ENCODE assay signal across 2 cellular contexts in genomic region chr10:75401569-75402485, GRCh38.
TF ChIP-seq lines count a peak whose summit lies in the region.

ZNF503 (minus strand) TSS chr10:75401764; CDS start chr10:75401419, 345 bp downstream.

TF ChIP-seq in IMR-90, 13 proteins besides CTCF, POLR2A, EP300 and RAD21:
- TF ChIP-seq MXI1 (IDR thresholded peaks at IDR 0.05; ENCODE audit: borderline replicate concordance, low read depth, low read length): peak; percentile 75; the same call in 1 of the 2 replicates
- peak; percentile 43; the same call in 1 of the 2 replicates for TF ChIP-seq FOS (IDR thresholded peaks at IDR 0.05; ENCODE audit: low read depth, low read length)
- TF ChIP-seq RCOR1 (IDR thresholded peaks at IDR 0.05; ENCODE audit: insufficient replicate concordance, low read length): no peak
- no peak for TF ChIP-seq SMC3 (IDR thresholded peaks at IDR 0.05; ENCODE audit: low read depth, low read length)
- TF ChIP-seq USF2 (IDR thresholded peaks at IDR 0.05; ENCODE audit: low read depth, low read length): peak; percentile 99
- peak; percentile 32; the same call in 1 of the 2 replicates for TF ChIP-seq CHD1 (IDR thresholded peaks at IDR 0.05; ENCODE audit: low read depth, low read length)
- TF ChIP-seq MAZ (IDR thresholded peaks at IDR 0.05; ENCODE audit: borderline replicate concordance, low read depth, low read length): peak; percentile 99

TF ChIP-seq in GM12878, 131 proteins besides CTCF, POLR2A, EP300 and RAD21 (continues in another document):
- TF ChIP-seq POLR2AphosphoS5 (IDR thresholded peaks at IDR 0.05; ENCODE audit: low read length) (no peak), ESRRA (IDR thresholded peaks at IDR 0.05; ENCODE audit: low read length) (no peak), RCOR1 (conservative IDR thresholded peaks at IDR 0.05; ENCODE audit: low read depth, low read length) (no peak), LARP7 (IDR thresholded peaks at IDR 0.05) (peak; percentile 22; the same call in 1 of the 2 replicates), STAT1 (conservative IDR thresholded peaks at IDR 0.05) (no peak), TCF7 (IDR thresholded peaks at IDR 0.05; ENCODE audit: borderline replicate concordance) (no peak), ZNF622 (IDR thresholded peaks at IDR 0.05) (no peak), CBX5 (IDR thresholded peaks at IDR 0.05; ENCODE audit: low read depth) (no peak), ZBED1 (IDR thresholded peaks at IDR 0.05; ENCODE audit: borderline replicate concordance) (no peak), FOXK2 (IDR thresholded peaks at IDR 0.05) (no peak), MYC (IDR thresholded peaks at IDR 0.05; ENCODE audit: insufficient read depth, insufficient read length, insufficient replicate concordance, low read length, severe bottlenecking) (no peak), HCFC1 (IDR thresholded peaks at IDR 0.05; ENCODE audit: low read length) (peak; percentile 18; the same call in 1 of the 2 replicates), SUZ12 (IDR thresholded peaks at IDR 0.05; ENCODE audit: unreplicated experiment) (no peak), ATF7 (IDR thresholded peaks at IDR 0.05; ENCODE audit: low read depth) (no peak), ZNF384 (IDR thresholded peaks at IDR 0.05; ENCODE audit: borderline replicate concordance, low read depth, low read length) (no peak), PRDM15 (CRISPR knock-in tag; IDR thresholded peaks at IDR 0.05) (no peak), EGR1 (IDR thresholded peaks at IDR 0.05; ENCODE audit: borderline replicate concordance in 1 of 2, low read depth in 2 of 2, low read length in 2 of 2) (no peak), ATF2 (IDR thresholded peaks at IDR 0.05; ENCODE audit: low read length) (no peak), SP1 (IDR thresholded peaks at IDR 0.05; ENCODE audit: low read depth, low read length) (no peak), CBX3 (IDR thresholded peaks at IDR 0.05; ENCODE audit: borderline replicate concordance, low read depth) (no peak), RB1 (IDR thresholded peaks at IDR 0.05; ENCODE audit: borderline replicate concordance) (no peak), ZBTB11 (CRISPR knock-in tag; IDR thresholded peaks at IDR 0.05) (no peak), MEF2A (IDR thresholded peaks at IDR 0.05; ENCODE audit: insufficient read depth, low read depth, low read length) (no peak), IRF4 (IDR thresholded peaks at IDR 0.05; ENCODE audit: low read depth, low read length) (no peak), IRF3 (IDR thresholded peaks at IDR 0.05) (no peak), RFX5 (IDR thresholded peaks at IDR 0.05; ENCODE audit: low read depth, low read length) (no peak), BHLHE40 (IDR thresholded peaks at IDR 0.05; ENCODE audit: borderline replicate concordance in 1 of 2, low read depth in 2 of 2, low read length in 1 of 2) (peak in 1 of 2 experiments; percentile 62; a peak in 1 of 4 replicates), STAT3 (IDR thresholded peaks at IDR 0.05; ENCODE audit: low read depth, low read length) (no peak), JUNB (IDR thresholded peaks at IDR 0.05) (no peak), SMAD1 (IDR thresholded peaks at IDR 0.05; ENCODE audit: low read depth, partially characterized antibody) (no peak), SIN3A (IDR thresholded peaks at IDR 0.05; ENCODE audit: low read depth, low read length) (peak; percentile 74; the same call in 1 of the 2 replicates), MTA2 (IDR thresholded peaks at IDR 0.05; ENCODE audit: low read depth) (0 out of 2 replicates have a peak, but pooled peaks have one; percentile 20), CUX1 (IDR thresholded peaks at IDR 0.05; ENCODE audit: insufficient replicate concordance, low read depth, low read length) (no peak), NKRF (conservative IDR thresholded peaks at IDR 0.05) (peak; percentile 84), BCL3 (IDR thresholded peaks at IDR 0.05; ENCODE audit: borderline replicate concordance, insufficient read depth, low read depth, low read length, poor library complexity, severe bottlenecking) (no peak), ZNF217 (IDR thresholded peaks at IDR 0.05) (peak; percentile 73), HDAC2 (IDR thresholded peaks at IDR 0.05) (no peak), NR2F1 (conservative IDR thresholded peaks at IDR 0.05) (0 out of 2 replicates have a peak, but pooled peaks have one; percentile 52), WRNIP1 (IDR thresholded peaks at IDR 0.05; ENCODE audit: borderline replicate concordance, low read depth, low read length) (no peak), SMARCA5 (IDR thresholded peaks at IDR 0.05) (peak; percentile 63; the same call in 1 of the 2 replicates)
